Comparison of ENCODE assay signal across 8 cellular contexts in genomic region chr21:44875341-44875740, GRCh38. TPM values are rescaled to one million over a fixed set of nuclear protein-coding genes. Genes with fewer than 3 reads are reported as not detected.
DNase-seq lines count a peak whose midpoint lies in the region; ATAC-seq, FAIRE-seq and TF ChIP-seq lines count a peak whose summit lies in the region.

No MANE protein-coding gene starts in this region.

- H3K27ac Mint-ChIP-seq in activated CD4-positive, alpha-beta memory T cell treated with anti-CD3 and anti-CD28 coated beads, Interleukin-2, amount 10 ng/mL, durations not matched to agents 7 days and 5 days = peak overlapping the region; percentile 92
- no peak overlapping the region for H3K27ac Mint-ChIP-seq in glutamatergic neuron (ENCODE audit: unreplicated experiment)

- WGBS in small intestine, 3 donors = 21 to 29% (median 24%) methylated on average over 8 of the region's 8 CpGs

- TF ChIP-seq CTCF in A673 (conservative IDR thresholded peaks at IDR 0.05; ENCODE audit: low read depth, low read length) (peak; percentile 38; the same call in 1 of the 2 replicates), glutamatergic neuron (IDR thresholded peaks at IDR 0.05; ENCODE audit: partially characterized antibody, unreplicated experiment) (no peak)

- H3K4me3 ChIP-seq in A673 (ENCODE audit: low read depth, low read length, poor library complexity, severe bottlenecking) = peak overlapping the region; percentile 94
- H3K4me3 ChIP-seq in small intestine (ENCODE audit: low read depth in 1 of 2, low read length in 2 of 2) = peak overlapping the region in 1 of 2 donors; percentile 49

- H3K9me3 ChIP-seq in A673 (ENCODE audit: low read depth, low read length, poor library complexity, severe bottlenecking) (no peaks in the 10 kb centered on the region), small intestine (ENCODE audit: control insufficient read depth, low read depth) (no peaks in the 10 kb centered on the region)

- ATAC-seq in HG03378 (IDR thresholded peaks at IDR 0.05; ENCODE audit: unreplicated experiment) (no peak), HG02885 (IDR thresholded peaks at IDR 0.05; ENCODE audit: poor library complexity, unreplicated experiment) (no peak)

- peaks cover 14% of the 10 kb centered on the region for H3K36me3 Mint-ChIP-seq in activated CD4-positive, alpha-beta memory T cell treated with anti-CD3 and anti-CD28 coated beads, Interleukin-2, amount 10 ng/mL, durations not matched to agents 7 days and 5 days (ENCODE audit: low read depth)
- H3K36me3 Mint-ChIP-seq in glutamatergic neuron (ENCODE audit: unreplicated experiment) = no peaks in the 10 kb centered on the region

- H3K4me1 Mint-ChIP-seq in activated CD4-positive, alpha-beta memory T cell treated with anti-CD3 and anti-CD28 coated beads, Interleukin-2, amount 10 ng/mL, durations not matched to agents 7 days and 5 days = peaks cover 45% of the 10 kb centered on the region
- peaks cover 19% of the 10 kb centered on the region for H3K4me1 Mint-ChIP-seq in glutamatergic neuron (ENCODE audit: low read depth, unreplicated experiment)

- POLR2A ChIA-PET in A673 (lab: Charles Lee; ENCODE audit: low non-redundant PET) = interaction anchor here (0.7 kb wide), 1 partner anchor 415 kb away, joined by 4 read pairs; no protein-coding TSS in a partner anchor
- POLR2A ChIA-PET in activated CD4-positive, alpha-beta memory T cell treated with anti-CD3 and anti-CD28 coated beads, Interleukin-2, amount 10 ng/mL, durations not matched to agents 7 days and 5 days (lab: Charles Lee) = interaction anchor here (0.7 to 5.2 kb wide), 17 partner anchors 9 to 74 kb away, joined by 3 to 76 read pairs (median 6); partner anchors contain the start of genes SLX9, SUMO3 and UBE2G2

- H3K4me1 ChIP-seq in A673 (ENCODE audit: insufficient read depth, low read length, poor library complexity, severe bottlenecking) (peaks cover 29% of the 10 kb centered on the region), small intestine (ENCODE audit: control insufficient read depth in 2 of 2, insufficient read depth in 1 of 2, low read depth in 1 of 2, low read length in 1 of 2) (peaks cover 2 to 17% of the 10 kb centered on the region in 2 donors)

- no peaks in the 10 kb centered on the region for H3K27me3 ChIP-seq in A673 (replicated peaks; ENCODE audit: insufficient read depth, low read depth, low read length, poor library complexity)
- H3K27me3 ChIP-seq in small intestine (ENCODE audit: control insufficient read depth in 2 of 2, insufficient read depth in 2 of 2, low read length in 2 of 2) = no peaks in the 10 kb centered on the region

- DNase-seq in A673 (ENCODE audit: low spot score) (peak; percentile 76), HT1080 (ENCODE audit: low read depth) (peak; percentile 48), glutamatergic neuron (no peak), small intestine (peak; percentile 46)
- no peak for DNase-seq in activated CD4-positive, alpha-beta memory T cell treated with anti-CD3 and anti-CD28 coated beads, Interleukin-2, amount 10 ng/mL, durations not matched to agents 7 days and 5 days
- DNase-seq in activated CD4-positive, alpha-beta T cell treated with anti-CD3 and anti-CD28 coated beads, Interleukin-2, amount 50 U/mL, for 1 hour = no peak

- H3K27ac ChIP-seq in A673 (ENCODE audit: low read depth, low read length, poor library complexity, severe bottlenecking) (peak overlapping the region; percentile 88), small intestine (ENCODE audit: low read depth in 1 of 2, low read length in 1 of 2) (peak overlapping the region; percentile 90 to 96)

- H3K36me3 ChIP-seq in A673 (ENCODE audit: insufficient read depth, low read length, poor library complexity, severe bottlenecking) (no peaks in the 10 kb centered on the region), small intestine (ENCODE audit: control insufficient read depth in 2 of 2, insufficient read depth in 2 of 2, low read length in 2 of 2) (no peaks in the 10 kb centered on the region)

- intact Hi-C loops in A673 (cut with micrococcal nuclease; ENCODE audit: unreplicated experiment) = loop anchor here (2.0 kb wide), 1 partner anchor 55 kb away; no protein-coding TSS in a partner anchor

- H3K27me3 Mint-ChIP-seq in activated CD4-positive, alpha-beta memory T cell treated with anti-CD3 and anti-CD28 coated beads, Interleukin-2, amount 10 ng/mL, durations not matched to agents 7 days and 5 days = no peaks in the 10 kb centered on the region
- H3K27me3 Mint-ChIP-seq in glutamatergic neuron (ENCODE audit: unreplicated experiment) = peaks cover 6% of the 10 kb centered on the region

- BruUV-seq in A673 (replicated peaks; lab: Mats Ljungman, UMichigan) = no TSS peak

- peak overlapping the region; percentile 93 for H3K4me3 Mint-ChIP-seq in activated CD4-positive, alpha-beta memory T cell treated with anti-CD3 and anti-CD28 coated beads, Interleukin-2, amount 10 ng/mL, durations not matched to agents 7 days and 5 days
- H3K4me3 Mint-ChIP-seq in glutamatergic neuron (ENCODE audit: unreplicated experiment) = peak overlapping the region; percentile 83

- CTCF ChIA-PET in A673 (lab: Charles Lee) = no interaction called here
- CTCF ChIA-PET in activated CD4-positive, alpha-beta memory T cell treated with anti-CD3 and anti-CD28 coated beads, Interleukin-2, amount 10 ng/mL, durations not matched to agents 7 days and 5 days (lab: Charles Lee) = interaction anchor here (0.5 to 7.3 kb wide), 12 partner anchors 8 to 105 kb away, joined by 3 to 84 read pairs (median 4); partner anchors contain the start of genes SUMO3 and UBE2G2

- no peak for FAIRE-seq in small intestine (lab: Jason Lieb, UNC)

- H3K9me3 Mint-ChIP-seq in activated CD4-positive, alpha-beta memory T cell treated with anti-CD3 and anti-CD28 coated beads, Interleukin-2, amount 10 ng/mL, durations not matched to agents 7 days and 5 days = no peaks in the 10 kb centered on the region
- H3K9me3 Mint-ChIP-seq in glutamatergic neuron (ENCODE audit: unreplicated experiment) = peaks cover 3% of the 10 kb centered on the region

RNA-seq across cellular contexts. Expression of gene PTTG1IP, which starts 1.9 kb away (rescaled TPM):
- 216 and 217 TPM in 2 replicates for total RNA-seq in A673 (2021)
- 377 and 408 TPM in 2 replicates for total RNA-seq in HT1080 (2014; rRNA removed; shearing (Covaris generic))
- polyA plus RNA-seq in HT1080 (2015; cell fraction: cytosol; rRNA removed) = 335 and 348 TPM in 2 replicates
- 228 and 231 TPM in 2 replicates for polyA plus RNA-seq in HT1080 (2015; cell fraction: nucleus; rRNA removed)
- total RNA-seq in activated CD4-positive, alpha-beta memory T cell treated with anti-CD3 and anti-CD28 coated beads, Interleukin-2, amount 10 ng/mL, durations not matched to agents 7 days and 5 days = 10 to 100 TPM; 80.3 to 82.6 TPM
- 249 TPM for total RNA-seq in glutamatergic neuron (ENCODE audit: unreplicated experiment)
- 100 to 1,000 TPM; 116 to 128 (median 128) TPM for polyA plus RNA-seq in small intestine

RNA-seq across cellular contexts. Expression of gene ITGB2, which starts 45.4 kb away (rescaled TPM):
- total RNA-seq in A673 (2021) (5.0 and 7.4 TPM in 2 replicates), glutamatergic neuron (ENCODE audit: unreplicated experiment) (0.91 TPM)
- total RNA-seq in HT1080 (2014; rRNA removed; shearing (Covaris generic)) = 1.6 and 1.8 TPM in 2 replicates
- polyA plus RNA-seq in HT1080 (2015; cell fraction: cytosol; rRNA removed) = 4.4 and 5.4 TPM in 2 replicates
- 6.5 and 8.3 TPM in 2 replicates for polyA plus RNA-seq in HT1080 (2015; cell fraction: nucleus; rRNA removed)
- 100 to 1,000 TPM; 631 to 642 TPM for total RNA-seq in activated CD4-positive, alpha-beta memory T cell treated with anti-CD3 and anti-CD28 coated beads, Interleukin-2, amount 10 ng/mL, durations not matched to agents 7 days and 5 days
- 10 to 100 TPM in 2 of 3 donors, 1 to 10 TPM in 1; 4.5 to 16.4 (median 15.4) TPM for polyA plus RNA-seq in small intestine

RNA-seq across cellular contexts. Expression of gene SUMO3, which starts 57.5 kb away (rescaled TPM):
- total RNA-seq in A673 (2021) (124 and 132 TPM in 2 replicates), glutamatergic neuron (ENCODE audit: unreplicated experiment) (63.5 TPM)
- 130 and 154 TPM in 2 replicates for total RNA-seq in HT1080 (2014; rRNA removed; shearing (Covaris generic))
- 126 and 140 TPM in 2 replicates for polyA plus RNA-seq in HT1080 (2015; cell fraction: cytosol; rRNA removed)
- polyA plus RNA-seq in HT1080 (2015; cell fraction: nucleus; rRNA removed) = 26.9 and 27.0 TPM in 2 replicates
- 10 to 100 TPM; 86.5 to 89.0 TPM for total RNA-seq in activated CD4-positive, alpha-beta memory T cell treated with anti-CD3 and anti-CD28 coated beads, Interleukin-2, amount 10 ng/mL, durations not matched to agents 7 days and 5 days
- 10 to 100 TPM; 70.8 to 78.6 (median 76.0) TPM for polyA plus RNA-seq in small intestine

Comparison
In these comparisons a context has a peak if more than half of its experiments do, and no peak if none do; other contexts are left out.
1. DNase-seq: peak in A673 (single experiment), HT1080 (single experiment) and small intestine (single experiment); none in activated CD4-positive, alpha-beta memory T cell treated with anti-CD3 and anti-CD28 coated beads, Interleukin-2, amount 10 ng/mL, durations not matched to agents 7 days and 5 days (single experiment), glutamatergic neuron (single experiment) and activated CD4-positive, alpha-beta T cell treated with anti-CD3 and anti-CD28 coated beads, Interleukin-2, amount 50 U/mL, for 1 hour (single experiment).
2. RNA of gene ITGB2, which starts 45.4 kb away (total RNA-seq): 631 to 642 TPM in activated CD4-positive, alpha-beta memory T cell treated with anti-CD3 and anti-CD28 coated beads, Interleukin-2, amount 10 ng/mL, durations not matched to agents 7 days and 5 days; 5.0 to 7.4 TPM in A673, 1.6 to 1.8 TPM in HT1080 and 0.91 TPM in glutamatergic neuron (single experiment); every median in the first group is over 10 times any median in the second.